ENCODE assay signal across 1 cellular context in genomic region chrX:20135956-20136355, GRCh38.
TF ChIP-seq lines count a peak whose summit lies in the region.

No MANE protein-coding gene starts in this region.

TF ChIP-seq in HepG2, 621 proteins besides CTCF, POLR2A, EP300 and RAD21:
- TF ChIP-seq MAFG (CRISPR knock-in tag; IDR thresholded peaks at IDR 0.05) = no peak
- no peak for TF ChIP-seq ELF1 (CRISPR knock-in tag; IDR thresholded peaks at IDR 0.05)
- TF ChIP-seq ZNF44 (CRISPR knock-in tag; IDR thresholded peaks at IDR 0.05) = no peak
- no peak for TF ChIP-seq FIP1L1 (IDR thresholded peaks at IDR 0.05; ENCODE audit: borderline replicate concordance, insufficient read depth, low read depth, low read length)
- TF ChIP-seq IKZF5 (CRISPR knock-in tag; IDR thresholded peaks at IDR 0.05) = no peak
- TF ChIP-seq ZNF770 (CRISPR knock-in tag; IDR thresholded peaks at IDR 0.05) = no peak
- TF ChIP-seq ZNF792 (CRISPR knock-in tag; IDR thresholded peaks at IDR 0.05) = no peak
- no peak for TF ChIP-seq SMAD3 (CRISPR knock-in tag; IDR thresholded peaks at IDR 0.05)
